Comparison of ENCODE assay signal across 7 cellular contexts in genomic region chr6:32854376-32855178, GRCh38. TPM values are rescaled to one million over a fixed set of nuclear protein-coding genes. Genes with fewer than 3 reads are reported as not detected.
DNase-seq lines count a peak whose midpoint lies in the region; ATAC-seq and TF ChIP-seq lines count a peak whose summit lies in the region.

No MANE protein-coding gene starts in this region.

- H3K4me3 ChIP-seq in breast epithelium, result peak overlapping the region; percentile 76 to 99 (median 91)

- no peaks in the 10 kb centered on the region for H3K36me3 ChIP-seq in breast epithelium

- H3K27ac ChIP-seq in breast epithelium, result peak overlapping the region; percentile 96 to 100

- H3K27me3 Mint-ChIP-seq in immature natural killer cell (ENCODE audit: low read depth in 3 of 3), result peaks cover 9 to 23% (median 19%) of the 10 kb centered on the region in 3 donors

- intact Hi-C loops in breast epithelium (cut with DNase I; ENCODE audit: low total_unique reads), result loop anchor here (1.0 kb wide), 1 partner anchor 16 kb away; the partner anchor contains the start of gene TAP2

- ATAC-seq in GM18520 (IDR thresholded peaks at IDR 0.05; ENCODE audit: unreplicated experiment) (peak; percentile 3), HG03039 (IDR thresholded peaks at IDR 0.05; ENCODE audit: unreplicated experiment) (peak; percentile 8)

- H3K4me3 Mint-ChIP-seq in immature natural killer cell, result peak overlapping the region; percentile 92 to 100 (median 99)

- TF ChIP-seq CTCF in breast epithelium (IDR thresholded peaks at IDR 0.05), result no peak

- peaks cover 66 to 83% of the 10 kb centered on the region in 2 donors for H3K4me1 Mint-ChIP-seq in immature natural killer cell

- no peaks in the 10 kb centered on the region for H3K4me1 ChIP-seq in breast epithelium

- DNase-seq in T follicular helper cell (ENCODE audit: low read depth) (peak; percentile 33), breast epithelium (ENCODE audit: low spot score in 2 of 2) (no peak), immature natural killer cell (peak; percentile 68 to 72 (median 70)), NCI-H2227 treated with DMSO at 0.1 percent for 48 hours (lab: John Stamatoyannopoulos, UW) (no peak)
- DNase-seq in stimulated activated CD4-positive, alpha-beta T cell treated with anti-CD3 and anti-CD28 coated beads, Interleukin-2, amount 100 ng/mL, for 24 hours, result peak; percentile 61 to 66

- TF ChIP-seq POLR2A in breast epithelium (IDR thresholded peaks at IDR 0.05), result no peak

- H3K27me3 ChIP-seq in breast epithelium, result no peaks in the 10 kb centered on the region

- H3K9me3 ChIP-seq in breast epithelium, result no peaks in the 10 kb centered on the region

- H3K27ac Mint-ChIP-seq in immature natural killer cell, result peak overlapping the region; percentile 100

- H3K9me3 Mint-ChIP-seq in immature natural killer cell, result no peaks in the 10 kb centered on the region

- H3K36me3 Mint-ChIP-seq in immature natural killer cell, result peaks cover 29 to 61% (median 46%) of the 10 kb centered on the region in 3 donors

RNA-seq across cellular contexts. Expression of gene PSMB9, which starts 0.6 kb away (rescaled TPM):
- total RNA-seq in breast epithelium, result 10 to 100 TPM; 16.8 to 25.9 (median 19.2) TPM
- polyA plus RNA-seq in immature natural killer cell, result 1,000 to 10,000 TPM in 1 of 3 donors, 100 to 1,000 TPM in 2; 694 to 1,190 (median 822) TPM

RNA-seq across cellular contexts. Expression of gene TAP1, which starts 1.1 kb away (rescaled TPM):
- 10 to 100 TPM; 24.2 to 40.6 (median 28.7) TPM for total RNA-seq in breast epithelium
- polyA plus RNA-seq in immature natural killer cell, result 100 to 1,000 TPM; 310 to 465 (median 439) TPM

RNA-seq across cellular contexts. Expression of gene PSMB8, which starts 10.7 kb away (rescaled TPM):
- 10 to 100 TPM; 36.0 to 47.3 (median 44.9) TPM for total RNA-seq in breast epithelium
- polyA plus RNA-seq in immature natural killer cell, result 100 to 1,000 TPM; 495 to 696 (median 528) TPM

RNA-seq across cellular contexts. Expression of gene TAP2, which starts 16.0 kb away (rescaled TPM):
- 10 to 100 TPM in 1 of 3 donors, 1 to 10 TPM in 2; 7.7 to 18.0 (median 9.5) TPM for total RNA-seq in breast epithelium
- 10 to 100 TPM; 16.9 to 67.6 (median 30.4) TPM for polyA plus RNA-seq in immature natural killer cell

RNA-seq across cellular contexts. Expression of gene HLA-DOB, which starts 37.8 kb away (rescaled TPM):
- total RNA-seq in breast epithelium, result 1 to 10 TPM in 2 of 3 donors, not detected in 1; 1.5 to 2.0 TPM
- 1 to 10 TPM in 2 of 3 donors, under 1 TPM in 1; 0.45 to 6.6 (median 4.8) TPM for polyA plus RNA-seq in immature natural killer cell

Comparison
In these comparisons a context has a peak if more than half of its experiments do, and no peak if none do; other contexts are left out.
1. DNase-seq: peak in T follicular helper cell (single experiment), immature natural killer cell (3 of 3) and stimulated activated CD4-positive, alpha-beta T cell treated with anti-CD3 and anti-CD28 coated beads, Interleukin-2, amount 100 ng/mL, for 24 hours (2 of 2); none in breast epithelium (0 of 2) and NCI-H2227 treated with DMSO at 0.1 percent for 48 hours (single experiment).